ENCODE assay signal across 9 cellular contexts in genomic region chr12:132593938-132594358, GRCh38. TPM values are rescaled to one million over a fixed set of nuclear protein-coding genes. Genes with fewer than 3 reads are reported as not detected.
DNase-seq lines count a peak whose midpoint lies in the region; ATAC-seq and TF ChIP-seq lines count a peak whose summit lies in the region.
"Had no signal": no experiment of that assay in that cellular context is flagged by ENCODE, and none has a peak within 500 bp of the region (broad histone marks: within the 10 kb centered on the region; RNA-seq: fewer than 3 reads in every experiment).

No MANE protein-coding gene starts in this region.

- in situ Hi-C loops in ACHN (cut with HindIII; ENCODE audit: low pct_ligation_motif_present, low pct_unique_long_range_greater_than_20kb, low sequenced_read_pairs), result no loop called here

- peaks cover 2% of the 10 kb centered on the region for H3K9me3 Mint-ChIP-seq in chondrocyte (ENCODE audit: low read depth)
- H3K9me3 Mint-ChIP-seq in stimulated activated naive B cell treated with anti-CD40 and anti-IgM and Interleukin-4, amounts not matched to agents 10 μg/mL and 1 μg/mL and 100 μg/mL, for 72 hours, result peaks cover 0 to 3% of the 10 kb centered on the region in 2 donors
- H3K9me3 Mint-ChIP-seq: naive thymus-derived CD8-positive, alpha-beta T cell had no signal

- no peak overlapping the region for H3K4me3 ChIP-seq in GM12864 (ENCODE audit: low read depth, low read length)

- H3K4me3 Mint-ChIP-seq in chondrocyte (ENCODE audit: unreplicated experiment), result peak overlapping the region; percentile 49
- H3K4me3 Mint-ChIP-seq in stimulated activated naive B cell treated with anti-CD40 and anti-IgM and Interleukin-4, amounts not matched to agents 10 μg/mL and 1 μg/mL and 100 μg/mL, for 72 hours, result no peak overlapping the region

- TF ChIP-seq RAD21 in Ishikawa (IDR thresholded peaks at IDR 0.05; ENCODE audit: low read depth), result no peak

- peaks cover 30% of the 10 kb centered on the region for H3K4me1 Mint-ChIP-seq in chondrocyte (ENCODE audit: low read depth)
- H3K4me1 Mint-ChIP-seq in stimulated activated naive B cell treated with anti-CD40 and anti-IgM and Interleukin-4, amounts not matched to agents 10 μg/mL and 1 μg/mL and 100 μg/mL, for 72 hours, result peaks cover 13 to 23% of the 10 kb centered on the region in 2 donors

- peak; percentile 100 for DNase-seq in ACHN
- peak; percentile 25 for DNase-seq in GM12864 (ENCODE audit: low read depth)
- DNase-seq in chondrocyte (ENCODE audit: low spot score), result peak; percentile 96
- DNase-seq in kidney tubule cell (ENCODE audit: low spot score), result peak; percentile 96
- DNase-seq in stimulated activated naive B cell treated with anti-CD40 and anti-IgM and Interleukin-4, amounts not matched to agents 10 μg/mL and 1 μg/mL and 100 μg/mL, for 72 hours, result no peak
- DNase-seq in GM10266 (ENCODE audit: extremely low spot score), result no peak
- DNase-seq: naive thymus-derived CD8-positive, alpha-beta T cell had no signal

- TF ChIP-seq EP300 in Ishikawa (IDR thresholded peaks at IDR 0.05; ENCODE audit: borderline replicate concordance), result no peak

- TF ChIP-seq CTCF in GM12864 (IDR thresholded peaks at IDR 0.05; ENCODE audit: low read depth, low read length, missing control alignments) (no peak), chondrocyte (IDR thresholded peaks at IDR 0.05) (no peak), GM10266 (IDR thresholded peaks at IDR 0.05; ENCODE audit: control insufficient read depth, insufficient read depth, low read depth, missing control alignments) (no peak)

- H3K27ac Mint-ChIP-seq in chondrocyte (ENCODE audit: unreplicated experiment), result no peak overlapping the region
- H3K27ac Mint-ChIP-seq in stimulated activated naive B cell treated with anti-CD40 and anti-IgM and Interleukin-4, amounts not matched to agents 10 μg/mL and 1 μg/mL and 100 μg/mL, for 72 hours, result no peak overlapping the region

- ATAC-seq in stimulated activated naive B cell treated with anti-CD40 and anti-IgM and Interleukin-4, amounts not matched to agents 10 μg/mL and 1 μg/mL and 100 μg/mL, for 72 hours (replicated peaks), result peak; percentile 54 to 73

- no peaks in the 10 kb centered on the region for H3K36me3 Mint-ChIP-seq in chondrocyte (ENCODE audit: low read depth)
- H3K36me3 Mint-ChIP-seq in stimulated activated naive B cell treated with anti-CD40 and anti-IgM and Interleukin-4, amounts not matched to agents 10 μg/mL and 1 μg/mL and 100 μg/mL, for 72 hours, result peaks cover 1 to 2% of the 10 kb centered on the region in 2 donors
- H3K36me3 Mint-ChIP-seq: naive thymus-derived CD8-positive, alpha-beta T cell had no signal

- H3K27me3 Mint-ChIP-seq in chondrocyte (ENCODE audit: low read depth), result no peaks in the 10 kb centered on the region
- peaks cover 19 to 23% of the 10 kb centered on the region in 2 donors for H3K27me3 Mint-ChIP-seq in stimulated activated naive B cell treated with anti-CD40 and anti-IgM and Interleukin-4, amounts not matched to agents 10 μg/mL and 1 μg/mL and 100 μg/mL, for 72 hours

TF ChIP-seq in Ishikawa, 13 proteins besides CTCF, POLR2A, EP300 and RAD21:
- TF ChIP-seq TEAD4 (IDR thresholded peaks at IDR 0.05), result no peak
- TF ChIP-seq MAX (IDR thresholded peaks at IDR 0.05), result peak; percentile 30; the same call in 1 of the 2 replicates

TF ChIP-seq in PFSK-1, 5 proteins besides CTCF, POLR2A, EP300 and RAD21:
- TF ChIP-seq SIN3A (IDR thresholded peaks at IDR 0.05; ENCODE audit: borderline replicate concordance, insufficient read depth, low read length) (no peak), FOXP2 (optimal IDR thresholded peaks at IDR 0.05; ENCODE audit: borderline replicate concordance, extremely low read depth, extremely low read length, insufficient read depth) (peak; percentile 4), REST (IDR thresholded peaks at IDR 0.05; ENCODE audit: insufficient read depth in 1 of 2, low read depth in 2 of 2, low read length in 2 of 2) (no peak), TAF1 (IDR thresholded peaks at IDR 0.05; ENCODE audit: borderline replicate concordance, insufficient read depth, low read length) (peak; percentile 52; the same call in 1 of the 2 replicates), POLR2AphosphoS5 (IDR thresholded peaks at IDR 0.05; ENCODE audit: low read depth, low read length) (peak; percentile 61; the same call in 1 of the 2 replicates)

RNA-seq across cellular contexts. Expression of gene LRCOL1, which starts 16.4 kb away (rescaled TPM):
- polyA plus RNA-seq in PFSK-1 (2012; ENCODE audit: insufficient read length, low read depth), result not detected
- not detected in 3 replicates for total RNA-seq in chondrocyte
- total RNA-seq: naive thymus-derived CD8-positive, alpha-beta T cell had no signal
- polyA plus RNA-seq: naive thymus-derived CD8-positive, alpha-beta T cell had no signal

RNA-seq across cellular contexts. Expression of gene P2RX2, which starts 24.6 kb away (rescaled TPM):
- 0.79 TPM for polyA plus RNA-seq in PFSK-1 (2012; ENCODE audit: insufficient read length, low read depth)
- total RNA-seq in chondrocyte, result not detected in 3 replicates
- total RNA-seq: naive thymus-derived CD8-positive, alpha-beta T cell had no signal
- polyA plus RNA-seq: naive thymus-derived CD8-positive, alpha-beta T cell had no signal

Comparison
In these comparisons a context has a peak if more than half of its experiments do, and no peak if none do; other contexts are left out.
1. DNase-seq: peak in ACHN (single experiment), GM12864 (single experiment), chondrocyte (single experiment) and kidney tubule cell (single experiment); none in stimulated activated naive B cell treated with anti-CD40 and anti-IgM and Interleukin-4, amounts not matched to agents 10 μg/mL and 1 μg/mL and 100 μg/mL, for 72 hours (single experiment) and GM10266 (single experiment).